ENCODE assay signal across 1 cellular context in the genomic region with DNA sequence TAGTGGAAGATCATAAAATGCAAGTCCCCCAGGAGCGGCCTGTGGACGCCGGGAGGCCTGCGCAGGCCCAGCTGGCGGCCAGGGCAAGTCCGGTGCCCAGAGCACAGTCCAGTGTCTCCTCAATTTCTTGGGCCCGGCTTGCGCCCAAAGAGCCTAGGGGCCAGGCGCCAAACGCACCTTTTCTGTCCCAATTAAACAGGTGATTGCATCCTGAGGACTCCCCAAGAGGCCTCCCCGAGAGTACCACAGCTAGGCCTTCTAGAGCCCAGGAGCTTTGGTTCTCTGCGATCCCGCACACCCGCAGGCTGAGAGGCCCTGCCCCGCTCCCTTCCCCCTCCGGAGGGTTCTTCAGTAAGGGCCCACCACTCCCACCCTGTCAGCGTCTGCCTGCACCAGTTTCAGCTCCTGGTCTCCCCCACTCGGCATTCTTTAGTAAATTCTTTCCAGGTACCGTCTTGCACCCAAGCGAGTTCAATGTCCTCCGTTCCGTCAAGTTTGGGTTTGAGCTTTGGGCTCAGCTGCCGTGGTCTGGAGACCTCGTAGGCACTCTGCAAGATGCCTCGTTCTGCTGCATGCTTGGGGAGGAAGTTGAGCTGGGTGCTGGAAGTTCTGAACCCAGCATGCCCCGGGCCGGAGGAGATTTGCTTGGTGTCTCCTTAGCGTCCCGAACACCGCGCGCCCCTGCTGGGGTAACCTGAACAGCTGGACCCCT.
TF ChIP-seq lines count a peak whose summit lies in the region.

No MANE protein-coding gene starts in this region.

TF ChIP-seq in H1, 55 proteins besides CTCF, POLR2A, EP300 and RAD21:
- TF ChIP-seq CBX8 (IDR thresholded peaks at IDR 0.05; ENCODE audit: borderline replicate concordance, low read depth, low read length), result peak; percentile 30; the same call in 1 of the 2 replicates
- TF ChIP-seq, protein P1, sequence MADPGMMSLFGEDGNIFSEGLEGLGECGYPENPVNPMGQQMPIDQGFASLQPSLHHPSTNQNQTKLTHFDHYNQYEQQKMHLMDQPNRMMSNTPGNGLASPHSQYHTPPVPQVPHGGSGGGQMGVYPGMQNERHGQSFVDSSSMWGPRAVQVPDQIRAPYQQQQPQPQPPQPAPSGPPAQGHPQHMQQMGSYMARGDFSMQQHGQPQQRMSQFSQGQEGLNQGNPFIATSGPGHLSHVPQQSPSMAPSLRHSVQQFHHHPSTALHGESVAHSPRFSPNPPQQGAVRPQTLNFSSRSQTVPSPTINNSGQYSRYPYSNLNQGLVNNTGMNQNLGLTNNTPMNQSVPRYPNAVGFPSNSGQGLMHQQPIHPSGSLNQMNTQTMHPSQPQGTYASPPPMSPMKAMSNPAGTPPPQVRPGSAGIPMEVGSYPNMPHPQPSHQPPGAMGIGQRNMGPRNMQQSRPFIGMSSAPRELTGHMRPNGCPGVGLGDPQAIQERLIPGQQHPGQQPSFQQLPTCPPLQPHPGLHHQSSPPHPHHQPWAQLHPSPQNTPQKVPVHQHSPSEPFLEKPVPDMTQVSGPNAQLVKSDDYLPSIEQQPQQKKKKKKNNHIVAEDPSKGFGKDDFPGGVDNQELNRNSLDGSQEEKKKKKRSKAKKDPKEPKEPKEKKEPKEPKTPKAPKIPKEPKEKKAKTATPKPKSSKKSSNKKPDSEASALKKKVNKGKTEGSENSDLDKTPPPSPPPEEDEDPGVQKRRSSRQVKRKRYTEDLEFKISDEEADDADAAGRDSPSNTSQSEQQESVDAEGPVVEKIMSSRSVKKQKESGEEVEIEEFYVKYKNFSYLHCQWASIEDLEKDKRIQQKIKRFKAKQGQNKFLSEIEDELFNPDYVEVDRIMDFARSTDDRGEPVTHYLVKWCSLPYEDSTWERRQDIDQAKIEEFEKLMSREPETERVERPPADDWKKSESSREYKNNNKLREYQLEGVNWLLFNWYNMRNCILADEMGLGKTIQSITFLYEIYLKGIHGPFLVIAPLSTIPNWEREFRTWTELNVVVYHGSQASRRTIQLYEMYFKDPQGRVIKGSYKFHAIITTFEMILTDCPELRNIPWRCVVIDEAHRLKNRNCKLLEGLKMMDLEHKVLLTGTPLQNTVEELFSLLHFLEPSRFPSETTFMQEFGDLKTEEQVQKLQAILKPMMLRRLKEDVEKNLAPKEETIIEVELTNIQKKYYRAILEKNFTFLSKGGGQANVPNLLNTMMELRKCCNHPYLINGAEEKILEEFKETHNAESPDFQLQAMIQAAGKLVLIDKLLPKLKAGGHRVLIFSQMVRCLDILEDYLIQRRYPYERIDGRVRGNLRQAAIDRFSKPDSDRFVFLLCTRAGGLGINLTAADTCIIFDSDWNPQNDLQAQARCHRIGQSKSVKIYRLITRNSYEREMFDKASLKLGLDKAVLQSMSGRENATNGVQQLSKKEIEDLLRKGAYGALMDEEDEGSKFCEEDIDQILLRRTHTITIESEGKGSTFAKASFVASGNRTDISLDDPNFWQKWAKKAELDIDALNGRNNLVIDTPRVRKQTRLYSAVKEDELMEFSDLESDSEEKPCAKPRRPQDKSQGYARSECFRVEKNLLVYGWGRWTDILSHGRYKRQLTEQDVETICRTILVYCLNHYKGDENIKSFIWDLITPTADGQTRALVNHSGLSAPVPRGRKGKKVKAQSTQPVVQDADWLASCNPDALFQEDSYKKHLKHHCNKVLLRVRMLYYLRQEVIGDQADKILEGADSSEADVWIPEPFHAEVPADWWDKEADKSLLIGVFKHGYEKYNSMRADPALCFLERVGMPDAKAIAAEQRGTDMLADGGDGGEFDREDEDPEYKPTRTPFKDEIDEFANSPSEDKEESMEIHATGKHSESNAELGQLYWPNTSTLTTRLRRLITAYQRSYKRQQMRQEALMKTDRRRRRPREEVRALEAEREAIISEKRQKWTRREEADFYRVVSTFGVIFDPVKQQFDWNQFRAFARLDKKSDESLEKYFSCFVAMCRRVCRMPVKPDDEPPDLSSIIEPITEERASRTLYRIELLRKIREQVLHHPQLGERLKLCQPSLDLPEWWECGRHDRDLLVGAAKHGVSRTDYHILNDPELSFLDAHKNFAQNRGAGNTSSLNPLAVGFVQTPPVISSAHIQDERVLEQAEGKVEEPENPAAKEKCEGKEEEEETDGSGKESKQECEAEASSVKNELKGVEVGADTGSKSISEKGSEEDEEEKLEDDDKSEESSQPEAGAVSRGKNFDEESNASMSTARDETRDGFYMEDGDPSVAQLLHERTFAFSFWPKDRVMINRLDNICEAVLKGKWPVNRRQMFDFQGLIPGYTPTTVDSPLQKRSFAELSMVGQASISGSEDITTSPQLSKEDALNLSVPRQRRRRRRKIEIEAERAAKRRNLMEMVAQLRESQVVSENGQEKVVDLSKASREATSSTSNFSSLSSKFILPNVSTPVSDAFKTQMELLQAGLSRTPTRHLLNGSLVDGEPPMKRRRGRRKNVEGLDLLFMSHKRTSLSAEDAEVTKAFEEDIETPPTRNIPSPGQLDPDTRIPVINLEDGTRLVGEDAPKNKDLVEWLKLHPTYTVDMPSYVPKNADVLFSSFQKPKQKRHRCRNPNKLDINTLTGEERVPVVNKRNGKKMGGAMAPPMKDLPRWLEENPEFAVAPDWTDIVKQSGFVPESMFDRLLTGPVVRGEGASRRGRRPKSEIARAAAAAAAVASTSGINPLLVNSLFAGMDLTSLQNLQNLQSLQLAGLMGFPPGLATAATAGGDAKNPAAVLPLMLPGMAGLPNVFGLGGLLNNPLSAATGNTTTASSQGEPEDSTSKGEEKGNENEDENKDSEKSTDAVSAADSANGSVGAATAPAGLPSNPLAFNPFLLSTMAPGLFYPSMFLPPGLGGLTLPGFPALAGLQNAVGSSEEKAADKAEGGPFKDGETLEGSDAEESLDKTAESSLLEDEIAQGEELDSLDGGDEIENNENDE (IDR thresholded peaks at IDR 0.05; ENCODE audit: insufficient replicate concordance, low read length), result no peak
- no peak for TF ChIP-seq FOSL1 (IDR thresholded peaks at IDR 0.05; ENCODE audit: insufficient read depth, low read depth, low read length)
- TF ChIP-seq TBP (IDR thresholded peaks at IDR 0.05; ENCODE audit: low read depth, low read length), result no peak
- no peak for TF ChIP-seq TEAD4 (IDR thresholded peaks at IDR 0.05; ENCODE audit: low read depth, low read length)
- TF ChIP-seq GABPA (IDR thresholded peaks at IDR 0.05; ENCODE audit: borderline replicate concordance, insufficient read depth, low read length), result no peak
- TF ChIP-seq, protein P2, sequence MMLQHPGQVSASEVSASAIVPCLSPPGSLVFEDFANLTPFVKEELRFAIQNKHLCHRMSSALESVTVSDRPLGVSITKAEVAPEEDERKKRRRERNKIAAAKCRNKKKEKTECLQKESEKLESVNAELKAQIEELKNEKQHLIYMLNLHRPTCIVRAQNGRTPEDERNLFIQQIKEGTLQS (IDR thresholded peaks at IDR 0.05; ENCODE audit: insufficient read depth, low read depth, low read length), result no peak
- TF ChIP-seq EZH2 (IDR thresholded peaks at IDR 0.05; ENCODE audit: low read depth, low read length, severe bottlenecking), result peak; percentile 67
- TF ChIP-seq, protein P3, sequence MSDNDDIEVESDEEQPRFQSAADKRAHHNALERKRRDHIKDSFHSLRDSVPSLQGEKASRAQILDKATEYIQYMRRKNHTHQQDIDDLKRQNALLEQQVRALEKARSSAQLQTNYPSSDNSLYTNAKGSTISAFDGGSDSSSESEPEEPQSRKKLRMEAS (IDR thresholded peaks at IDR 0.05), result no peak
- peak; percentile 24 for TF ChIP-seq KDM4A (IDR thresholded peaks at IDR 0.05; ENCODE audit: low read depth, low read length, severe bottlenecking)
